8 cellular contexts compared by ENCODE assay signal in the genomic region with DNA sequence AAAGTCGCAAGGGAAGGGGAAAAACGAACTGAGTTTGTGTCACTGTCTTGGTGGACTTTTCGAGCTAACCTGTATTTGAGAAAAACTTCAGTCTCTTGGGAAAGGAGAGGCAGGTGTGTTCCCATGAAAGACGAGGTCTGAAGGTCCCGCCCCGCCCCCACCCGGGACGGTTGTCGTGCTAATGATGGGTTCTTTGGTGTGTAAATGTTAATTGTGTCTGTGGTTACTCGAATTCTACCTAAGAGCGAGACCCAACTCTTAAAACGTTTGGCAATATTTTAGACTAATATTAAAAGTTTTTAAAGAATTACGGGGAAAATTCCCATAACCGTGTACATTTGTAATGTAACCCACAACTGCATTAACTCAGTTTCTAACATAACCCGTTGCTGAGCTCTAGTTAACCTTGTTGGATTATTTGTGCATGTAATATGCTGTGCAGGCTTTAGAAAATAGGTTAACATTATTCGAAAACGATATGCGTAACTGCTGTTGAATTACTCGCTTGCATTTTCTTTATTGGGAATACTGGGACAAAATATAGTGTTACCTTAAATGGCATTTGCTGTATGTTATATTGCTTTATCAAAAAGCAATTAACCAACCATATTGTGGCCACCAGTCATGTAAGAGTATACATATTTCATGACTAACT. TPM values are rescaled to one million over a fixed set of nuclear protein-coding genes. Genes with fewer than 3 reads are reported as not detected.
DNase-seq lines count a peak whose midpoint lies in the region; ATAC-seq, FAIRE-seq and TF ChIP-seq lines count a peak whose summit lies in the region.

No MANE protein-coding gene starts in this region.

- ATAC-seq in stimulated activated memory B cell treated with anti-CD40 and anti-IgM and Interleukin-4, amounts not matched to agents 10 μg/mL and 1 μg/mL and 100 μg/mL, for 72 hours, result no peak
- ATAC-seq in HG02763 (IDR thresholded peaks at IDR 0.05; ENCODE audit: unreplicated experiment), result no peak

- H3K9ac ChIP-seq in HUES64 (ENCODE audit: low read depth, low read length), result peak overlapping the region; percentile 84
- H3K9ac ChIP-seq in adipocyte (ENCODE audit: low read length), result peak overlapping the region; percentile 85
- peak overlapping the region; percentile 90 for H3K9ac ChIP-seq in keratinocyte (ENCODE audit: control insufficient read depth, extremely low read depth, insufficient read depth, low read length)

- H3K27ac ChIP-seq in HUES64 (ENCODE audit: low read depth, low read length), result peak overlapping the region; percentile 93
- peak overlapping the region; percentile 74 for H3K27ac ChIP-seq in keratinocyte (ENCODE audit: control insufficient read depth, insufficient read depth, low read length)

- 12% methylated on average over 16 of the region's 19 CpGs for WGBS in HUES64

- peak overlapping the region; percentile 77 for H3K4me3 ChIP-seq in HUES64 (ENCODE audit: low read length)
- peak overlapping the region; percentile 93 for H3K4me3 ChIP-seq in adipocyte (ENCODE audit: low read length)
- peak overlapping the region; percentile 79 to 88 (median 88) for H3K4me3 ChIP-seq in keratinocyte (ENCODE audit: control insufficient read depth in 2 of 3, extremely low read depth in 1 of 3, insufficient read depth in 2 of 3, low read depth in 1 of 3, low read length in 3 of 3)

- no peaks in the 10 kb centered on the region for H3K36me3 ChIP-seq in HUES64 (ENCODE audit: insufficient read depth, low read length)
- H3K36me3 ChIP-seq in adipocyte (ENCODE audit: control insufficient read depth, insufficient read depth, low read length, severe bottlenecking), result no peaks in the 10 kb centered on the region
- H3K36me3 ChIP-seq in keratinocyte (ENCODE audit: control insufficient read depth in 2 of 2, extremely low read depth in 1 of 2, insufficient read depth in 2 of 2, low read length in 2 of 2), result no peaks in the 10 kb centered on the region

- H3K27me3 ChIP-seq in HUES64 (ENCODE audit: insufficient read depth, low read length) (peaks cover 14% of the 10 kb centered on the region), adipocyte (replicated peaks; ENCODE audit: control insufficient read depth, insufficient read depth, low read length) (no peaks in the 10 kb centered on the region), keratinocyte (ENCODE audit: control insufficient read depth, extremely low read depth, insufficient read depth, low read length) (no peaks in the 10 kb centered on the region)

- H2AFZ ChIP-seq in keratinocyte (ENCODE audit: control insufficient read depth, low read length), result peak overlapping the region; percentile 89

- H3K4me2 ChIP-seq in keratinocyte (ENCODE audit: control insufficient read depth, extremely low read depth, insufficient read depth, low read depth, low read length), result peak overlapping the region; percentile 94

- no peak for TF ChIP-seq CTCF in keratinocyte (optimal IDR thresholded peaks at IDR 0.05 in 1 of 3, IDR thresholded peaks at IDR 0.05 in 1 of 3, conservative IDR thresholded peaks at IDR 0.05 in 1 of 3; ENCODE audit: extremely low read depth in 1 of 3, insufficient read depth in 2 of 3, low read length in 3 of 3)

- H4K20me1 ChIP-seq in keratinocyte (ENCODE audit: control insufficient read depth, extremely low read depth, insufficient read depth, low read length), result no peaks in the 10 kb centered on the region

- dilution Hi-C loops in keratinocyte (cut with MboI; ENCODE audit: extremely low pct_ligation_motif_present, low sequenced_read_pairs), result no loop called here

- peak overlapping the region; percentile 79 for H3K4me3 Mint-ChIP-seq in stimulated activated memory B cell treated with anti-CD40 and anti-IgM and Interleukin-4, amounts not matched to agents 10 μg/mL and 1 μg/mL and 100 μg/mL, for 72 hours

- H3K9me1 ChIP-seq in keratinocyte (ENCODE audit: control insufficient read depth, extremely low read depth, insufficient read depth, low read length), result peaks cover 2% of the 10 kb centered on the region

- DNase-seq in ELF-1 (ENCODE audit: low read depth, low spot score) (peak; percentile 79), adipocyte (ENCODE audit: low read depth) (no peak), keratinocyte (ENCODE audit: low read depth, low spot score) (no peak), NCI-H1436 treated with DMSO at 0.1 percent for 48 hours (lab: John Stamatoyannopoulos, UW) (no peak), AML-193 (lab: John Stamatoyannopoulos, UW) (no peak)

- H3K9me3 ChIP-seq in HUES64 (ENCODE audit: insufficient read depth, low read depth, low read length) (no peaks in the 10 kb centered on the region), adipocyte (ENCODE audit: control insufficient read depth, low read length) (no peaks in the 10 kb centered on the region), keratinocyte (ENCODE audit: control insufficient read depth, low read depth, low read length) (no peaks in the 10 kb centered on the region)

- peaks cover under 1% of the 10 kb centered on the region for H3K36me3 Mint-ChIP-seq in stimulated activated memory B cell treated with anti-CD40 and anti-IgM and Interleukin-4, amounts not matched to agents 10 μg/mL and 1 μg/mL and 100 μg/mL, for 72 hours

- H3K4me1 ChIP-seq in HUES64 (ENCODE audit: insufficient read depth, low read length) (peaks cover 33% of the 10 kb centered on the region), adipocyte (ENCODE audit: control insufficient read depth, insufficient read depth, low read length) (peaks cover 16% of the 10 kb centered on the region), keratinocyte (ENCODE audit: control insufficient read depth, extremely low read depth, insufficient read depth, low read length) (peaks cover 17% of the 10 kb centered on the region)

- H3K27me3 Mint-ChIP-seq in stimulated activated memory B cell treated with anti-CD40 and anti-IgM and Interleukin-4, amounts not matched to agents 10 μg/mL and 1 μg/mL and 100 μg/mL, for 72 hours, result no peaks in the 10 kb centered on the region

- no peaks in the 10 kb centered on the region for H3K9me3 Mint-ChIP-seq in stimulated activated memory B cell treated with anti-CD40 and anti-IgM and Interleukin-4, amounts not matched to agents 10 μg/mL and 1 μg/mL and 100 μg/mL, for 72 hours

- H3K4me1 Mint-ChIP-seq in stimulated activated memory B cell treated with anti-CD40 and anti-IgM and Interleukin-4, amounts not matched to agents 10 μg/mL and 1 μg/mL and 100 μg/mL, for 72 hours, result peaks cover 26% of the 10 kb centered on the region

- FAIRE-seq in keratinocyte (lab: Jason Lieb, UNC), result no peak

- H3K79me2 ChIP-seq in keratinocyte (ENCODE audit: control insufficient read depth, insufficient read depth, low read length), result peaks cover 21% of the 10 kb centered on the region

- H3K27ac Mint-ChIP-seq in stimulated activated memory B cell treated with anti-CD40 and anti-IgM and Interleukin-4, amounts not matched to agents 10 μg/mL and 1 μg/mL and 100 μg/mL, for 72 hours, result peak overlapping the region; percentile 60

RNA-seq across cellular contexts. Expression of gene EPB41L5, which starts 0.8 kb away (rescaled TPM):
- polyA plus RNA-seq in HUES64 (2013, experiment 1 of 2), result 23.5 TPM
- 23.8 TPM for polyA plus RNA-seq in HUES64 (2013, experiment 2 of 2)
- 13.3 to 17.8 TPM (median 15.6 TPM) in 3 replicates for polyA plus RNA-seq in keratinocyte
- 12.7 TPM for polyA plus RNA-seq in keratinocyte (2011; ENCODE audit: low read depth)
- 10.3 and 19.6 TPM in 2 replicates for polyA plus RNA-seq in keratinocyte (2011; cell fraction: cytosol; rRNA removed)
- 21.7 and 23.6 TPM in 2 replicates for polyA plus RNA-seq in keratinocyte (2011; cell fraction: nucleus; rRNA removed)
- 10.6 and 11.1 TPM in 2 replicates for polyA plus RNA-seq in keratinocyte (2012; ENCODE audit: low replicate concordance)
- polyA minus RNA-seq in keratinocyte, result 12.6 to 34.2 TPM (median 27.0 TPM) in 3 replicates
- 22.1 TPM for polyA minus RNA-seq in keratinocyte (2011; cell fraction: cytosol; rRNA and poly(A)+ RNA removed)
- polyA minus RNA-seq in keratinocyte (2011; cell fraction: nucleus; rRNA and poly(A)+ RNA removed), result 26.1 and 51.1 TPM in 2 replicates
